In the genomic region with DNA sequence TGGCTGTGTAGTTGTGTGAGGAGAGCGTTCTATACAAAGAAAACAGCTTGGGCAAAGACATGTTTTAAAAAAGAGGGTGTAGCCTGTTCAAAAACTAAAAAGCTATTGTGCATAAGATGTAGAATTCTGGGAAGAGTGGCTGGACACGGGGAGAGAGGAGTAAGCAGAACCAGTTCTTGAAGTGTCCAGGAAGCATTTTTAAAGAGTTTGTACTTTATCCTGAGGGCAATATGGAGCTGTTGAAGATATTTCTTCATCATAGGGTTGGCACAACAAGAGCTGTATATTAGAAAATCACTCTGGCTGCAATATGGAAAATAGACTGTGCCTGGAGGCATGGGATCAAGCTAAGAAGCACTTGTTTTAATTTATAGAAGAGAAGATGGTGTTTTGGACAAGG, we compare ENCODE assay signal across 22 cellular contexts.
DNase-seq lines count a peak whose midpoint lies in the region; ATAC-seq, FAIRE-seq and TF ChIP-seq lines count a peak whose summit lies in the region.
"Had no signal": no experiment of that assay in that cellular context is flagged by ENCODE, and none has a peak within 500 bp of the region (broad histone marks: within the 10 kb centered on the region; RNA-seq: fewer than 3 reads in every experiment).

No MANE protein-coding gene starts in this region.

- no peak for TF ChIP-seq POLR2A in esophagus squamous epithelium (IDR thresholded peaks at IDR 0.05)

- TF ChIP-seq CTCF in bronchial epithelial cell (IDR thresholded peaks at IDR 0.05; ENCODE audit: insufficient read depth, low read length, severe bottlenecking) (no peak), epithelial cell of esophagus (IDR thresholded peaks at IDR 0.05; ENCODE audit: insufficient read depth, low read depth, low read length, missing control alignments) (no peak), lower lobe of right lung (IDR thresholded peaks at IDR 0.05) (no peak), upper lobe of right lung (IDR thresholded peaks at IDR 0.05) (no peak), esophagus squamous epithelium (IDR thresholded peaks at IDR 0.05) (no peak)

- H3K4me3 ChIP-seq in bronchial epithelial cell (ENCODE audit: low read depth, low read length) = no peak overlapping the region
- no peak overlapping the region for H3K4me3 ChIP-seq in epithelial cell of esophagus (ENCODE audit: low read length)
- H3K4me3 ChIP-seq in lower lobe of right lung = no peak overlapping the region
- H3K4me3 ChIP-seq in upper lobe of right lung = no peak overlapping the region
- H3K4me3 ChIP-seq in esophagus squamous epithelium = no peak overlapping the region
- H3K4me3 ChIP-seq: BLaER1 treated with 17β-estradiol and CSF1 and Interleukin-3, amounts not matched to agents 10 nM and 100 nM had no signal

- H3K4me1 ChIP-seq in lower lobe of right lung (no peaks in the 10 kb centered on the region), upper lobe of right lung (no peaks in the 10 kb centered on the region), esophagus squamous epithelium (no peaks in the 10 kb centered on the region)
- H3K4me1 ChIP-seq: BLaER1 treated with 17β-estradiol and CSF1 and Interleukin-3, amounts not matched to agents 10 nM and 100 nM; Caco-2 had no signal

- ATAC-seq in lower lobe of right lung (peak; percentile 37 to 68), upper lobe of right lung (peak; percentile 66), GM21390 (IDR thresholded peaks at IDR 0.05; ENCODE audit: unreplicated experiment) (no peak), left ventricle myocardium superior (no peak)
- ATAC-seq: CD8-positive, alpha-beta T cell had no signal

- FAIRE-seq in bronchial epithelial cell (lab: Jason Lieb, UNC) = no peak
- FAIRE-seq: A204.1, D721Med, G401.6, GM12891, GM19239 had no signal

- intact Hi-C loops in lower lobe of right lung (cut with DNase I) (no loop called here), upper lobe of right lung (cut with DNase I) (no loop called here), esophagus squamous epithelium (cut with DNase I) (no loop called here), left ventricle myocardium superior (cut with micrococcal nuclease) (no loop called here)

- H3K27me3 ChIP-seq in bronchial epithelial cell (ENCODE audit: control insufficient read depth, insufficient read depth, low read length) = no peaks in the 10 kb centered on the region
- H3K27me3 ChIP-seq in lower lobe of right lung (ENCODE audit: low read depth) = no peaks in the 10 kb centered on the region
- H3K27me3 ChIP-seq in upper lobe of right lung = no peaks in the 10 kb centered on the region
- no peaks in the 10 kb centered on the region for H3K27me3 ChIP-seq in esophagus squamous epithelium
- H3K27me3 ChIP-seq: BLaER1 treated with 17β-estradiol and CSF1 and Interleukin-3, amounts not matched to agents 10 nM and 100 nM had no signal

- H3K9me3 ChIP-seq in lower lobe of right lung (no peaks in the 10 kb centered on the region), upper lobe of right lung (no peaks in the 10 kb centered on the region), esophagus squamous epithelium (no peaks in the 10 kb centered on the region)
- H3K9me3 ChIP-seq: BLaER1 treated with 17β-estradiol and CSF1 and Interleukin-3, amounts not matched to agents 10 nM and 100 nM; Caco-2 had no signal

- WGBS in esophagus squamous epithelium, 2 donors = 40 to 63% methylated on average over 2 of the region's 2 CpGs

- DNase-seq in bronchial epithelial cell (ENCODE audit: low read depth) (peak; percentile 37), epithelial cell of esophagus (ENCODE audit: low read depth) (peak; percentile 65), lower lobe of right lung (no peak), upper lobe of right lung (no peak), esophagus squamous epithelium (lab: John Stamatoyannopoulos, UW) (no peak), left ventricle myocardium superior (no peak)
- DNase-seq: 8988T; ACHN; Caco-2; Calu3; CD4-positive, alpha-beta T cell; CD8-positive, alpha-beta T cell; DMS79 treated with DMSO at 0.1 percent for 48 hours; GF-D8 had no signal

- H3K36me3 ChIP-seq in bronchial epithelial cell (ENCODE audit: control insufficient read depth, insufficient read depth, low read length) (no peaks in the 10 kb centered on the region), lower lobe of right lung (no peaks in the 10 kb centered on the region), upper lobe of right lung (no peaks in the 10 kb centered on the region), esophagus squamous epithelium (no peaks in the 10 kb centered on the region)
- H3K36me3 ChIP-seq: BLaER1 treated with 17β-estradiol and CSF1 and Interleukin-3, amounts not matched to agents 10 nM and 100 nM had no signal

- H3K27ac ChIP-seq in lower lobe of right lung (no peak overlapping the region), upper lobe of right lung (no peak overlapping the region), esophagus squamous epithelium (no peak overlapping the region)
- H3K27ac ChIP-seq: BLaER1 treated with 17β-estradiol and CSF1 and Interleukin-3, amounts not matched to agents 10 nM and 100 nM; C4-2B had no signal

Comparison
In these comparisons a context has a peak if more than half of its experiments do, and no peak if none do; other contexts are left out.
1. DNase-seq: peak in bronchial epithelial cell (single experiment) and epithelial cell of esophagus (single experiment); none in lower lobe of right lung (single experiment), upper lobe of right lung (single experiment), esophagus squamous epithelium (single experiment) and left ventricle myocardium superior (single experiment).
2. ATAC-seq: peak in lower lobe of right lung (2 of 2) and upper lobe of right lung (single experiment); none in GM21390 (single experiment) and left ventricle myocardium superior (single experiment).